Comparison of ENCODE assay signal across 18 cellular contexts in genomic region chrX:107721966-107722707, GRCh38. TPM values are rescaled to one million over a fixed set of nuclear protein-coding genes. Genes with fewer than 3 reads are reported as not detected.
A peak's percentile ranks its signal among the peaks of the same experiment; 100 is the strongest.
DNase-seq lines count a peak whose midpoint lies in the region; ATAC-seq and TF ChIP-seq lines count a peak whose summit lies in the region.
"Had no signal": no experiment of that assay in that cellular context is flagged by ENCODE, and none has a peak within 500 bp of the region (broad histone marks: within the 10 kb centered on the region; RNA-seq: fewer than 3 reads in every experiment).

No MANE protein-coding gene starts in this region.

- TF ChIP-seq CTCF in coronary artery (IDR thresholded peaks at IDR 0.05) = no peak
- no peak for TF ChIP-seq CTCF in psoas muscle (IDR thresholded peaks at IDR 0.05)
- no peak for TF ChIP-seq CTCF in uterus (IDR thresholded peaks at IDR 0.05)

- TF ChIP-seq POLR2A in uterus (IDR thresholded peaks at IDR 0.05) = no peak

- no peak overlapping the region for H3K4me3 ChIP-seq in right cardiac atrium (ENCODE audit: low read length)
- H3K4me3 ChIP-seq in coronary artery = no peak overlapping the region
- H3K4me3 ChIP-seq in psoas muscle = no peak overlapping the region
- no peak overlapping the region for H3K4me3 ChIP-seq in uterus

- H3K4me1 ChIP-seq in right cardiac atrium (ENCODE audit: control insufficient read depth, insufficient read depth, low read length) = peaks cover 22% of the 10 kb centered on the region
- H3K4me1 ChIP-seq in psoas muscle = peaks cover 51% of the 10 kb centered on the region
- no peaks in the 10 kb centered on the region for H3K4me1 ChIP-seq in uterus

- H3K27me3 ChIP-seq in right cardiac atrium (ENCODE audit: control insufficient read depth, insufficient read depth) (no peaks in the 10 kb centered on the region), psoas muscle (ENCODE audit: insufficient read depth in 3 of 3, low read length in 2 of 3) (peaks cover 0 to 15% (median 0%) of the 10 kb centered on the region in 3 donors), uterus (no peaks in the 10 kb centered on the region)

- H3K9me3 ChIP-seq in right cardiac atrium (ENCODE audit: control insufficient read depth, low read length) = no peaks in the 10 kb centered on the region
- H3K9me3 ChIP-seq in psoas muscle = no peaks in the 10 kb centered on the region
- H3K9me3 ChIP-seq in uterus = no peaks in the 10 kb centered on the region

- WGBS in right cardiac atrium = 77% methylated on average over 5 of the region's 5 CpGs
- 54 to 71% (median 62%) methylated on average over 5 of the region's 5 CpGs for WGBS in psoas muscle, 3 donors

- no peak for DNase-seq in right cardiac atrium
- DNase-seq in Right ventricle myocardium superior = no peak
- no peak for DNase-seq in coronary artery (ENCODE audit: low spot score)
- DNase-seq in psoas muscle = peak in 1 of 2 donors; percentile 4
- no peak for DNase-seq in uterus
- no peak for DNase-seq in stimulated activated naive CD4-positive, alpha-beta T cell (lab: John Stamatoyannopoulos, UW)
- DNase-seq: COR-L47; NCI-H1417 treated with DMSO at 0.1 percent for 48 hours; stimulated activated naive B cell treated with anti-CD40 and anti-IgM and Interleukin-4, amounts not matched to agents 10 μg/mL and 1 μg/mL and 100 μg/mL, for 72 hours had no signal

- H3K36me3 ChIP-seq in psoas muscle (ENCODE audit: insufficient read depth in 1 of 2, low read depth in 1 of 2) (no peaks in the 10 kb centered on the region), uterus (no peaks in the 10 kb centered on the region)

- peak overlapping the region; percentile 45 for H3K27ac ChIP-seq in right cardiac atrium (ENCODE audit: low read length)
- peak overlapping the region; percentile 17 to 77 for H3K27ac ChIP-seq in coronary artery
- H3K27ac ChIP-seq in psoas muscle = peak overlapping the region; percentile 47
- peak overlapping the region; percentile 21 to 49 for H3K27ac ChIP-seq in uterus

- intact Hi-C loops in right cardiac atrium (cut with DNase I) (loop anchor here in 1 of 4 donors (5.0 kb wide), 1 partner anchor 50 kb away; no protein-coding TSS in a partner anchor), Right ventricle myocardium superior (cut with DNase I) (no loop called here), psoas muscle (cut with DNase I) (no loop called here), uterus (cut with DNase I; ENCODE audit: low total_unique reads) (no loop called here)

- ATAC-seq in right cardiac atrium (no peak), Right ventricle myocardium superior (ENCODE audit: poor library complexity) (no peak), psoas muscle (no peak), HG03460 (IDR thresholded peaks at IDR 0.05; ENCODE audit: unreplicated experiment) (no peak), HG03469 (IDR thresholded peaks at IDR 0.05; ENCODE audit: unreplicated experiment) (no peak)
- ATAC-seq: esophagus mucosa had no signal

RNA-seq across cellular contexts. Expression of gene TSC22D3, which starts 53.5 kb away (rescaled TPM):
- 100 to 1,000 TPM in 1 of 4 donors, 10 to 100 TPM in 3; 52.6 to 129 (median 71.0) TPM for total RNA-seq in right cardiac atrium
- 104 TPM for polyA plus RNA-seq in right cardiac atrium
- 66.4 TPM for total RNA-seq in Right ventricle myocardium superior
- total RNA-seq in psoas muscle = 100 to 1,000 TPM in 3 of 4 donors, 10 to 100 TPM in 1; 23.7 to 310 (median 184) TPM
- polyA plus RNA-seq in psoas muscle = 1,000 to 10,000 TPM in 1 of 3 donors, 100 to 1,000 TPM in 2; 467 to 1,236 (median 802) TPM
- 100 to 1,000 TPM; 101 to 786 (median 475) TPM for total RNA-seq in uterus

RNA-seq across cellular contexts. Expression of gene NCBP2L, which starts 55.4 kb away (rescaled TPM):
- total RNA-seq in right cardiac atrium = not detected
- polyA plus RNA-seq in right cardiac atrium = not detected
- total RNA-seq in Right ventricle myocardium superior = not detected
- total RNA-seq in psoas muscle = not detected
- under 1 TPM in 2 of 3 donors, not detected in 1; 0.03 to 0.40 TPM for polyA plus RNA-seq in psoas muscle
- not detected for total RNA-seq in uterus
- total RNA-seq: activated CD8-positive, alpha-beta memory T cell treated with anti-CD3 and anti-CD28 coated beads for 36 hours; activated T-helper 2 cell treated with anti-CD3 and anti-CD28 coated beads, Interferon-gamma antibody, Interleukin-2, Interleukin-4, amounts not matched to agents 10 μg/mL and 5 μg/mL and 100 μg/mL, durations not matched to agents 14 hours and 24 hours and 36 hours; esophagus mucosa; mesothelial cell of epicardium; T-helper 2 cell treated with Interferon-gamma antibody and Interleukin-4, amounts not matched to agents 100 ng/mL and 5 ng/mL, for 36 hours had no signal
- polyA plus RNA-seq: AG04450, keratinocyte had no signal
